ENCODE assay signal across 24 cellular contexts in genomic region chr20:41413169-41413568, GRCh38. TPM values are rescaled to one million over a fixed set of nuclear protein-coding genes. Genes with fewer than 3 reads are reported as not detected.
DNase-seq lines count a peak whose midpoint lies in the region; ATAC-seq and TF ChIP-seq lines count a peak whose summit lies in the region.
"Had no signal": no experiment of that assay in that cellular context is flagged by ENCODE, and none has a peak within 500 bp of the region (broad histone marks: within the 10 kb centered on the region; RNA-seq: fewer than 3 reads in every experiment).

No MANE protein-coding gene starts in this region.

- peaks cover 33% of the 10 kb centered on the region for H4K20me1 ChIP-seq in BLaER1

- peaks cover 51% of the 10 kb centered on the region for H3K4me1 ChIP-seq in BLaER1

- H3K4me3 ChIP-seq in BLaER1: no peak overlapping the region
- no peak overlapping the region for H3K4me3 ChIP-seq in epithelial cell of esophagus (ENCODE audit: low read length)
- H3K4me3 ChIP-seq: GM12878 had no signal

- peaks cover 4% of the 10 kb centered on the region; the same call in 1 of the 2 replicates for H3K9me3 ChIP-seq in BLaER1
- H3K9me3 ChIP-seq in T-helper 17 cell (ENCODE audit: control insufficient read depth, low read length, poor library complexity, severe bottlenecking): no peaks in the 10 kb centered on the region
- H3K9me3 ChIP-seq: BE2C had no signal

- DNase-seq in T-helper 17 cell (no peak), epithelial cell of esophagus (ENCODE audit: low read depth) (peak; percentile 17), mesenteric fat pad (ENCODE audit: low spot score) (peak; percentile 57), activated gamma-delta T cell treated with Interleukin-2 at 50 U/mL for 16 hours (no peak), NCI-H1105 treated with DMSO at 0.1 percent for 48 hours (lab: John Stamatoyannopoulos, UW) (no peak)
- no peak for DNase-seq in activated CD4-positive, alpha-beta memory T cell treated with anti-CD3 and anti-CD28 coated beads for 36 hours
- DNase-seq: BE2C; Calu3; CD4-positive, alpha-beta memory T cell; EL; KBM-7; MV-4-11; NCI-H1417; NCI-H187; NCI-H2107; NCI-H510A; NCI-H748 treated with DMSO at 0.1 percent for 48 hours; NK-92 treated with Interleukin-12 subunit alpha and Interleukin-12 subunit beta, amount 100 ng/mL, for 24 hours; SHP77 had no signal

- peak overlapping the region; percentile 78 for H3K27ac Mint-ChIP-seq in T-helper 17 cell
- H3K27ac Mint-ChIP-seq in activated CD4-positive, alpha-beta memory T cell treated with anti-CD3 and anti-CD28 coated beads for 36 hours: no peak overlapping the region

- intact Hi-C loops in activated CD4-positive, alpha-beta memory T cell treated with anti-CD3 and anti-CD28 coated beads for 36 hours (cut with micrococcal nuclease): no loop called here

- H3K4me3 Mint-ChIP-seq in T-helper 17 cell: no peak overlapping the region
- H3K4me3 Mint-ChIP-seq in activated CD4-positive, alpha-beta memory T cell treated with anti-CD3 and anti-CD28 coated beads for 36 hours: no peak overlapping the region
- H3K4me3 Mint-ChIP-seq: CD4-positive, alpha-beta memory T cell had no signal

- no peaks in the 10 kb centered on the region for H3K27me3 ChIP-seq in BLaER1
- H3K27me3 ChIP-seq: BE2C had no signal

- H3K36me3 ChIP-seq in BLaER1: peaks cover 94% of the 10 kb centered on the region

- H3K27me3 Mint-ChIP-seq in T-helper 17 cell: no peaks in the 10 kb centered on the region
- no peaks in the 10 kb centered on the region for H3K27me3 Mint-ChIP-seq in activated CD4-positive, alpha-beta memory T cell treated with anti-CD3 and anti-CD28 coated beads for 36 hours
- H3K27me3 Mint-ChIP-seq: CD4-positive, alpha-beta memory T cell had no signal

- no peak overlapping the region for H3K9ac ChIP-seq in BLaER1

- H3K4me2 ChIP-seq in BLaER1: peak overlapping the region; percentile 33; the same call in 1 of the 2 replicates

- no peaks in the 10 kb centered on the region for H3K9me3 Mint-ChIP-seq in activated CD4-positive, alpha-beta memory T cell treated with anti-CD3 and anti-CD28 coated beads for 36 hours
- H3K9me3 Mint-ChIP-seq: CD4-positive, alpha-beta memory T cell had no signal

- POLR2A ChIA-PET in activated CD4-positive, alpha-beta memory T cell treated with anti-CD3 and anti-CD28 coated beads for 36 hours (lab: Charles Lee): no interaction called here

- peaks cover 23% of the 10 kb centered on the region for H3K36me3 Mint-ChIP-seq in T-helper 17 cell (ENCODE audit: low read depth)
- H3K36me3 Mint-ChIP-seq in activated CD4-positive, alpha-beta memory T cell treated with anti-CD3 and anti-CD28 coated beads for 36 hours: peaks cover 35% of the 10 kb centered on the region

- H3K27ac ChIP-seq in BLaER1: peak overlapping the region; percentile 51; the same call in 1 of the 2 replicates

- ATAC-seq in T-helper 17 cell (no peak), GM19324 (IDR thresholded peaks at IDR 0.05; ENCODE audit: low FRiP score, unreplicated experiment) (no peak)
- ATAC-seq: GM12878, HepG2 had no signal

- H3K4me1 Mint-ChIP-seq in T-helper 17 cell: peaks cover 38% of the 10 kb centered on the region
- peaks cover 11% of the 10 kb centered on the region for H3K4me1 Mint-ChIP-seq in activated CD4-positive, alpha-beta memory T cell treated with anti-CD3 and anti-CD28 coated beads for 36 hours (ENCODE audit: low read depth)

- CTCF ChIA-PET in activated CD4-positive, alpha-beta memory T cell treated with anti-CD3 and anti-CD28 coated beads for 36 hours (lab: Charles Lee): interaction anchor here (1.0 kb wide), 1 partner anchor 447 kb away, joined by 3 read pairs; no protein-coding TSS in a partner anchor

- TF ChIP-seq CTCF in epithelial cell of esophagus (IDR thresholded peaks at IDR 0.05; ENCODE audit: insufficient read depth, low read depth, low read length, missing control alignments): no peak

RNA-seq across cellular contexts. Expression of gene EMILIN3, which starts 46.6 kb away (rescaled TPM):
- not detected for total RNA-seq in T-helper 17 cell
- not detected for total RNA-seq in mesenteric fat pad
- not detected for total RNA-seq in activated CD4-positive, alpha-beta memory T cell treated with anti-CD3 and anti-CD28 coated beads for 36 hours
- total RNA-seq: Calu3; CD4-positive, alpha-beta memory T cell; GM12878; H4 had no signal

Comparison
In these comparisons a context has a peak if more than half of its experiments do, and no peak if none do; other contexts are left out.
1. DNase-seq: peak in epithelial cell of esophagus (single experiment) and mesenteric fat pad (single experiment); none in T-helper 17 cell (0 of 3), activated gamma-delta T cell treated with Interleukin-2 at 50 U/mL for 16 hours (single experiment), activated CD4-positive, alpha-beta memory T cell treated with anti-CD3 and anti-CD28 coated beads for 36 hours (single experiment) and NCI-H1105 treated with DMSO at 0.1 percent for 48 hours (single experiment).